Comparison of ENCODE assay signal across 8 cellular contexts in genomic region chr4:93199492-93199891, GRCh38.
A peak's percentile ranks its signal among the peaks of the same experiment; 100 is the strongest.
DNase-seq lines count a peak whose midpoint lies in the region; ATAC-seq and TF ChIP-seq lines count a peak whose summit lies in the region.

No MANE protein-coding gene starts in this region.

- no peaks in the 10 kb centered on the region for H3K36me3 ChIP-seq in right lobe of liver

- H3K4me3 Mint-ChIP-seq in MCF 10A (ENCODE audit: unreplicated experiment) = no peak overlapping the region

- TF ChIP-seq POLR2A in right lobe of liver (IDR thresholded peaks at IDR 0.05) = no peak

- DNase-seq in HFF-Myc (ENCODE audit: extremely low read depth, low read depth) = peak; percentile 9
- peak; percentile 71 for DNase-seq in NCI-H2227 (lab: John Stamatoyannopoulos, UW; ENCODE audit: unreplicated experiment)
- peak; percentile 63 for DNase-seq in MCF 10A (ENCODE audit: unreplicated experiment)
- DNase-seq in right lobe of liver = no peak
- no peak for DNase-seq in mucosa of gallbladder (ENCODE audit: low spot score)
- no peak for DNase-seq in posterior vena cava (ENCODE audit: low spot score)

- no peaks in the 10 kb centered on the region for H3K27me3 ChIP-seq in right lobe of liver

- no peaks in the 10 kb centered on the region for H3K9me3 ChIP-seq in right lobe of liver

- 35% methylated on average over 2 of the region's 2 CpGs for WGBS in right lobe of liver (ENCODE audit: insufficient coverage, low coverage, low lambda C conversion rate, missing lambda C conversion rate)

- H3K27ac Mint-ChIP-seq in MCF 10A (ENCODE audit: low read depth, unreplicated experiment) = no peak overlapping the region

- H3K27me3 Mint-ChIP-seq in MCF 10A (ENCODE audit: insufficient read depth, unreplicated experiment) = no peaks in the 10 kb centered on the region

- peaks cover 6% of the 10 kb centered on the region for H3K4me1 Mint-ChIP-seq in MCF 10A (ENCODE audit: insufficient read depth, unreplicated experiment)

- H3K4me1 ChIP-seq in right lobe of liver = no peaks in the 10 kb centered on the region

- POLR2A ChIA-PET in MCF 10A (lab: Yijun Ruan, JAX) = no interaction called here

- TF ChIP-seq CTCF in C4-2B (conservative IDR thresholded peaks at IDR 0.05) = peak; percentile 64
- TF ChIP-seq CTCF in HFF-Myc (IDR thresholded peaks at IDR 0.05; ENCODE audit: low read depth, low read length, missing control alignments) = peak; percentile 21
- TF ChIP-seq CTCF in MCF 10A (IDR thresholded peaks at IDR 0.05; ENCODE audit: unreplicated experiment) = peak; percentile 42
- peak; percentile 54 to 65 (median 60) for TF ChIP-seq CTCF in right lobe of liver (IDR thresholded peaks at IDR 0.05)

- H3K9me3 Mint-ChIP-seq in MCF 10A (ENCODE audit: unreplicated experiment) = peaks cover 7% of the 10 kb centered on the region

- intact Hi-C loops in MCF 10A (cut with micrococcal nuclease) = loop anchor here (1.0 to 5.0 kb wide), 3 partner anchors 41 to 892 kb away; no protein-coding TSS in a partner anchor
- intact Hi-C loops in right lobe of liver (cut with DNase I) = no loop called here
- intact Hi-C loops in posterior vena cava (cut with DNase I) = no loop called here

- CTCF ChIA-PET in MCF 10A (lab: Yijun Ruan, JAX) = interaction anchor here (0.6 to 3.7 kb wide), 21 partner anchors 10 to 1065 kb away, joined by 3 to 22 read pairs (median 3); no protein-coding TSS in a partner anchor

- H3K36me3 Mint-ChIP-seq in MCF 10A (ENCODE audit: insufficient read depth, unreplicated experiment) = no peaks in the 10 kb centered on the region

- BruUV-seq in MCF 10A (replicated peaks; lab: Mats Ljungman, UMichigan) = no TSS peak

- H3K27ac ChIP-seq in C4-2B (no peak overlapping the region), right lobe of liver (no peak overlapping the region)

- H3K4me3 ChIP-seq in HFF-Myc (replicated peaks; ENCODE audit: low read depth, low read length) = no peak overlapping the region
- H3K4me3 ChIP-seq in right lobe of liver = no peak overlapping the region

- peak; percentile 88 to 93 (median 89) for ATAC-seq in right lobe of liver
- ATAC-seq in GM19328 (IDR thresholded peaks at IDR 0.05; ENCODE audit: unreplicated experiment) = no peak

Comparison
In these comparisons a context has a peak if more than half of its experiments do, and no peak if none do; other contexts are left out.
1. DNase-seq: peak in HFF-Myc (single experiment), NCI-H2227 (single experiment) and MCF 10A (single experiment); none in right lobe of liver (0 of 3), mucosa of gallbladder (single experiment) and posterior vena cava (single experiment).
2. Peak in every context shown above with its lines, with median percentiles within 50 percentile points of each other: CTCF ChIP-seq.